ENCODE assay signal across 1 cellular context in genomic region chr2:64523667-64524603, GRCh38.
TF ChIP-seq lines count a peak whose summit lies in the region.

A gene with protein sequence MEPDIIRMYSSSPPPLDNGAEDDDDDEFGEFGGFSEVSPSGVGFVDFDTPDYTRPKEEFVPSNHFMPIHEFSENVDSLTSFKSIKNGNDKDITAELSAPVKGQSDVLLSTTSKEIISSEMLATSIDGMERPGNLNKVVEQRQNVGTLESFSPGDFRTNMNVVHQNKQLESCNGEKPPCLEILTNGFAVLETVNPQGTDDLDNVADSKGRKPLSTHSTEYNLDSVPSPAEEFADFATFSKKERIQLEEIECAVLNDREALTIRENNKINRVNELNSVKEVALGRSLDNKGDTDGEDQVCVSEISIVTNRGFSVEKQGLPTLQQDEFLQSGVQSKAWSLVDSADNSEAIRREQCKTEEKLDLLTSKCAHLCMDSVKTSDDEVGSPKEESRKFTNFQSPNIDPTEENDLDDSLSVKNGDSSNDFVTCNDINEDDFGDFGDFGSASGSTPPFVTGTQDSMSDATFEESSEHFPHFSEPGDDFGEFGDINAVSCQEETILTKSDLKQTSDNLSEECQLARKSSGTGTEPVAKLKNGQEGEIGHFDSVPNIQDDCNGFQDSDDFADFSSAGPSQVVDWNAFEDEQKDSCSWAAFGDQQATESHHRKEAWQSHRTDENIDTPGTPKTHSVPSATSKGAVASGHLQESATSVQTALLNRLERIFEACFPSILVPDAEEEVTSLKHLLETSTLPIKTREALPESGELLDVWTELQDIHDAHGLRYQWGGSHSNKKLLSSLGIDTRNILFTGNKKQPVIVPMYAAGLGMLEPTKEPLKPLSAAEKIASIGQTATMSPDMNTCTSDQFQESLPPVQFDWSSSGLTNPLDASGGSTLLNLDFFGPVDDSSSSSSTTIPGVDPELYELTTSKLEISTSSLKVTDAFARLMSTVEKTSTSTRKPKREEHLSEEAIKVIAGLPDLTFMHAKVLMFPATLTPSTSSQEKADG (plus strand): TSS chr2:64524328. CDS start chr2:64551475, 27,147 bp downstream.

TF ChIP-seq in neural cell, 6 proteins besides CTCF, POLR2A, EP300 and RAD21 (continued from another document):
- TF ChIP-seq, protein P1, sequence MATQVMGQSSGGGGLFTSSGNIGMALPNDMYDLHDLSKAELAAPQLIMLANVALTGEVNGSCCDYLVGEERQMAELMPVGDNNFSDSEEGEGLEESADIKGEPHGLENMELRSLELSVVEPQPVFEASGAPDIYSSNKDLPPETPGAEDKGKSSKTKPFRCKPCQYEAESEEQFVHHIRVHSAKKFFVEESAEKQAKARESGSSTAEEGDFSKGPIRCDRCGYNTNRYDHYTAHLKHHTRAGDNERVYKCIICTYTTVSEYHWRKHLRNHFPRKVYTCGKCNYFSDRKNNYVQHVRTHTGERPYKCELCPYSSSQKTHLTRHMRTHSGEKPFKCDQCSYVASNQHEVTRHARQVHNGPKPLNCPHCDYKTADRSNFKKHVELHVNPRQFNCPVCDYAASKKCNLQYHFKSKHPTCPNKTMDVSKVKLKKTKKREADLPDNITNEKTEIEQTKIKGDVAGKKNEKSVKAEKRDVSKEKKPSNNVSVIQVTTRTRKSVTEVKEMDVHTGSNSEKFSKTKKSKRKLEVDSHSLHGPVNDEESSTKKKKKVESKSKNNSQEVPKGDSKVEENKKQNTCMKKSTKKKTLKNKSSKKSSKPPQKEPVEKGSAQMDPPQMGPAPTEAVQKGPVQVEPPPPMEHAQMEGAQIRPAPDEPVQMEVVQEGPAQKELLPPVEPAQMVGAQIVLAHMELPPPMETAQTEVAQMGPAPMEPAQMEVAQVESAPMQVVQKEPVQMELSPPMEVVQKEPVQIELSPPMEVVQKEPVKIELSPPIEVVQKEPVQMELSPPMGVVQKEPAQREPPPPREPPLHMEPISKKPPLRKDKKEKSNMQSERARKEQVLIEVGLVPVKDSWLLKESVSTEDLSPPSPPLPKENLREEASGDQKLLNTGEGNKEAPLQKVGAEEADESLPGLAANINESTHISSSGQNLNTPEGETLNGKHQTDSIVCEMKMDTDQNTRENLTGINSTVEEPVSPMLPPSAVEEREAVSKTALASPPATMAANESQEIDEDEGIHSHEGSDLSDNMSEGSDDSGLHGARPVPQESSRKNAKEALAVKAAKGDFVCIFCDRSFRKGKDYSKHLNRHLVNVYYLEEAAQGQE (IDR thresholded peaks at IDR 0.05; ENCODE audit: borderline replicate concordance) = peak; percentile 97
TF ChIP-seq in neural cell: peak in this region for 4.
